In the genomic region with DNA sequence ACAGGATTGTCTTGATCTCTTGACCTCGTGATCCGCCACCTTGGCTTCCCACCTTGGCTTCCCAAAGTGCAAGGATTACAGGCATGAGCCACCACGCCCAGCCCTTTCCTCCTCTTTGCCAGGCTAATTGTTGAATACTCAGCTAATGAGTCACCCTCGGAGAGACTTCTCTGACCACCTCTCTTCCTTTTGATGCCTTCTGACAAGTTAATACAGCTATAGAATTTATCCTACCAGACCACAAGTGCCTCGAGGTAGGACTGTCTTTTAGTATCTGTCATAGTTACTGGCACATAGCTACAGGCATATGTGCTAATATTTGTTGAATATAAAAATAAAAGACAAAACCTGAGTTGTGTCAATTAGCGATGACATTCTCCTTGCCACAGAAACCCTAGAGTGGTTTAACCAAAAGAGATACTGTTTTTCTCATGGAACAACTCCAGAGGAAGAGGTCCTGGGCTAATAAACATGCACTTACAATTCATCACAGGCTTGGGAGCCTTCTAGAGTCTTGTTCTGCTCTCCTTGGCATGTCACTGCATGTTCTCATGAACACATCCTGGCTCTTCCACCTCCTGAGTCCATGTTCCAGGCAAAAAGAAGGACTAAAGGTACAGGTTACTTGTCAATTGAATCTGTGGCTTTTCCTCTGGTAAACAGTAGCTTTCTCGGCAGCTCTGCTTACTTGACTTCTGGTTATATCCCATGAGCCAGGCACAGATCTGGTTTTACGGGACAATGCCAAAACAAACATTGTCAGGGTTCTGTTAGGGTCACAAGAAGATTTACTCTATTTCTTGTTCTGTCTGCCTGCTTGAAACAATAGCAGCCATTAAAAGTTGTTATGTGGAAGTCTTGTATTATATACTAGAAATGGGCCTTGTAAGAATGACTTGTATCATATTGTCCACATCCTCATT, we compare ENCODE assay signal across 14 cellular contexts.
DNase-seq lines count a peak whose midpoint lies in the region; ATAC-seq, FAIRE-seq and TF ChIP-seq lines count a peak whose summit lies in the region.
"Had no signal": no experiment of that assay in that cellular context is flagged by ENCODE, and none has a peak within 500 bp of the region (broad histone marks: within the 10 kb centered on the region; RNA-seq: fewer than 3 reads in every experiment).

No MANE protein-coding gene starts in this region.

- H3K27me3 Mint-ChIP-seq in WTC11 (ENCODE audit: low read depth): no peaks in the 10 kb centered on the region

- H4K20me1 ChIP-seq in mammary epithelial cell (ENCODE audit: insufficient read depth, low read length) (no peaks in the 10 kb centered on the region), HepG2 (ENCODE audit: insufficient read depth, low read length) (no peaks in the 10 kb centered on the region)

- POLR2A ChIA-PET in HepG2 (lab: Yijun Ruan, JAX) (no interaction called here), WTC11 (lab: Charles Lee) (no interaction called here)

- dilution Hi-C loops in mammary epithelial cell (cut with HindIII; ENCODE audit: low sequenced_read_pairs): loop anchor here (25.0 kb wide), 1 partner anchor 310 kb away; no protein-coding TSS in a partner anchor

- H3K36me3 ChIP-seq in left ventricle myocardium inferior (no peaks in the 10 kb centered on the region), heart right ventricle (no peaks in the 10 kb centered on the region), mammary epithelial cell (ENCODE audit: insufficient read depth, low read length) (no peaks in the 10 kb centered on the region), HepG2 (replicated peaks in 1 of 2; ENCODE audit: control insufficient read depth in 1 of 2, insufficient read depth in 2 of 2, low read length in 2 of 2) (no peaks in the 10 kb centered on the region), uterus (no peaks in the 10 kb centered on the region)
- H3K36me3 ChIP-seq: tibial artery had no signal

- H3K79me2 ChIP-seq in mammary epithelial cell (ENCODE audit: insufficient read depth, low read length): peaks cover 6% of the 10 kb centered on the region
- no peaks in the 10 kb centered on the region for H3K79me2 ChIP-seq in HepG2 (ENCODE audit: insufficient read depth, low read length)

- no peak for TF ChIP-seq CTCF in left ventricle myocardium inferior (IDR thresholded peaks at IDR 0.05; ENCODE audit: borderline replicate concordance)
- no peak for TF ChIP-seq CTCF in heart right ventricle (IDR thresholded peaks at IDR 0.05)
- no peak for TF ChIP-seq CTCF in mammary epithelial cell (conservative IDR thresholded peaks at IDR 0.05 in 1 of 2, IDR thresholded peaks at IDR 0.05 in 1 of 2; ENCODE audit: extremely low read depth in 1 of 2, insufficient read depth in 1 of 2, low read depth in 1 of 2, low read length in 2 of 2)
- TF ChIP-seq CTCF in HepG2 (CRISPR knock-in tag; IDR thresholded peaks at IDR 0.05): no peak
- TF ChIP-seq CTCF in uterus (IDR thresholded peaks at IDR 0.05): no peak
- TF ChIP-seq CTCF in WTC11 (IDR thresholded peaks at IDR 0.05): no peak

- in situ Hi-C loops in mammary epithelial cell (cut with MboI; ENCODE audit: low sequenced_read_pairs in 2 of 2) (loop anchor here in 1 of 2 donors (5.0 to 10.0 kb wide), 3 partner anchors 207 to 357 kb away; no protein-coding TSS in a partner anchor), HepG2 (cut with HindIII; ENCODE audit: extremely low pct_ligation_motif_present, low pct_unique_long_range_greater_than_20kb) (loop anchor here (5.0 kb wide), 3 partner anchors 215 to 355 kb away; no protein-coding TSS in a partner anchor)

- CTCF ChIA-PET in mammary epithelial cell (lab: Charles Lee; ENCODE audit: low non-redundant PET): interaction anchor here (0.5 to 0.6 kb wide), 2 partner anchors 128 to 245 kb away, joined by 4 to 5 read pairs; no protein-coding TSS in a partner anchor
- CTCF ChIA-PET in HepG2 (lab: Yijun Ruan, JAX; ENCODE audit: low intra/inter-chr PET ratio, low total read pairs): interaction anchor here (1.4 to 3.0 kb wide), 3 partner anchors 204 to 354 kb away, joined by 6 to 18 read pairs (median 13); no protein-coding TSS in a partner anchor
- CTCF ChIA-PET in WTC11 (lab: Charles Lee): interaction anchor here (0.7 to 1.1 kb wide), 2 partner anchors 13 to 61 kb away, joined by 3 to 4 read pairs; no protein-coding TSS in a partner anchor

- peaks cover 62% of the 10 kb centered on the region for H3K4me1 ChIP-seq in left ventricle myocardium inferior
- H3K4me1 ChIP-seq in heart right ventricle: peaks cover 7 to 63% (median 37%) of the 10 kb centered on the region in 9 donors
- H3K4me1 ChIP-seq in mammary epithelial cell (ENCODE audit: insufficient read depth, low read length): peaks cover 57% of the 10 kb centered on the region
- peaks cover 49% of the 10 kb centered on the region for H3K4me1 ChIP-seq in HepG2 (ENCODE audit: insufficient read depth, low read length)
- H3K4me1 ChIP-seq in uterus: no peaks in the 10 kb centered on the region

- WGBS in heart right ventricle, 2 donors: 66 to 75% methylated on average over 8 of the region's 8 CpGs
- WGBS in mammary epithelial cell (ENCODE audit: low coverage, missing lambda C conversion rate): 5% methylated on average over 8 of the region's 8 CpGs
- WGBS in HepG2 (ENCODE audit: low lambda C conversion rate): 29% methylated on average over 8 of the region's 8 CpGs

- no peaks in the 10 kb centered on the region for H3K9me3 Mint-ChIP-seq in WTC11
- H3K9me3 Mint-ChIP-seq: activated naive CD8-positive, alpha-beta T cell treated with anti-CD3 and anti-CD28 coated beads, Interleukin-2, amount 10 ng/mL, durations not matched to agents 7 days and 5 days; T-cell had no signal

- ATAC-seq in heart right ventricle (no peak), HepG2 (no peak), WTC11 (no peak)
- ATAC-seq: T-cell had no signal

- H3K36me3 Mint-ChIP-seq in WTC11: no peaks in the 10 kb centered on the region
- H3K36me3 Mint-ChIP-seq: activated naive CD8-positive, alpha-beta T cell treated with anti-CD3 and anti-CD28 coated beads, Interleukin-2, amount 10 ng/mL, durations not matched to agents 7 days and 5 days; T-cell had no signal

- no peak for TF ChIP-seq RAD21 in HepG2 (CRISPR knock-in tag; IDR thresholded peaks at IDR 0.05)

- H3K9me3 ChIP-seq in left ventricle myocardium inferior (replicated peaks): no peaks in the 10 kb centered on the region
- H3K9me3 ChIP-seq in heart right ventricle: no peaks in the 10 kb centered on the region
- H3K9me3 ChIP-seq in mammary epithelial cell (replicated peaks; ENCODE audit: insufficient read depth, low read length): no peaks in the 10 kb centered on the region
- H3K9me3 ChIP-seq in HepG2 (ENCODE audit: low read length): no peaks in the 10 kb centered on the region
- no peaks in the 10 kb centered on the region for H3K9me3 ChIP-seq in uterus
- H3K9me3 ChIP-seq: tibial artery had no signal

- TF ChIP-seq POLR2A in HepG2 (IDR thresholded peaks at IDR 0.05; ENCODE audit: insufficient read depth in 1 of 2, low read depth in 2 of 2, low read length in 2 of 2) (no peak), uterus (IDR thresholded peaks at IDR 0.05) (no peak)

- TF ChIP-seq EP300 in HepG2 (IDR thresholded peaks at IDR 0.05; ENCODE audit: low read depth in 2 of 2, low read length in 2 of 2): no peak
- no peak for TF ChIP-seq EP300 in HepG2 (CRISPR knock-in tag; IDR thresholded peaks at IDR 0.05; ENCODE audit: borderline replicate concordance)

- H3K4me2 ChIP-seq in mammary epithelial cell (ENCODE audit: insufficient read depth, low read depth, low read length) (peak overlapping the region; percentile 85), HepG2 (ENCODE audit: low read depth, low read length) (no peak overlapping the region)

- H3K4me1 Mint-ChIP-seq in WTC11: peaks cover 17% of the 10 kb centered on the region
- H3K4me1 Mint-ChIP-seq: activated naive CD8-positive, alpha-beta T cell treated with anti-CD3 and anti-CD28 coated beads, Interleukin-2, amount 10 ng/mL, durations not matched to agents 7 days and 5 days; T-cell had no signal

- no peak overlapping the region for H3K4me3 ChIP-seq in left ventricle myocardium inferior
- H3K4me3 ChIP-seq in heart right ventricle: no peak overlapping the region
- H3K4me3 ChIP-seq in mammary epithelial cell (replicated peaks in 1 of 3; ENCODE audit: insufficient read depth in 1 of 3, low read depth in 2 of 3, low read length in 3 of 3): peak overlapping the region; percentile 12 to 42 (median 28)
- H3K4me3 ChIP-seq in HepG2 (replicated peaks in 1 of 3; ENCODE audit: insufficient read depth in 1 of 3, low read depth in 2 of 3, low read length in 3 of 3): no peak overlapping the region
- no peak overlapping the region for H3K4me3 ChIP-seq in uterus
- H3K4me3 ChIP-seq: tibial artery had no signal

- H3K27ac Mint-ChIP-seq in WTC11: no peak overlapping the region
- H3K27ac Mint-ChIP-seq: activated naive CD8-positive, alpha-beta T cell treated with anti-CD3 and anti-CD28 coated beads, Interleukin-2, amount 10 ng/mL, durations not matched to agents 7 days and 5 days; progenitor cell of endocrine pancreas; T-cell had no signal

- DNase-seq in left ventricle myocardium inferior (no peak), heart right ventricle (no peak), mammary epithelial cell (peak; percentile 98), HepG2 (ENCODE audit: low spot score) (no peak), uterus (no peak), AG20443 (ENCODE audit: low spot score) (no peak), WTC11 (ENCODE audit: low spot score) (no peak), GM19240 (ENCODE audit: insufficient read length, low spot score) (no peak)
- DNase-seq: activated naive CD8-positive, alpha-beta T cell treated with anti-CD3 and anti-CD28 coated beads, Interleukin-2, amount 10 ng/mL, durations not matched to agents 7 days and 5 days; left cardiac atrium; T-cell had no signal

- intact Hi-C loops in left ventricle myocardium inferior (cut with micrococcal nuclease): loop anchor here (5.0 to 10.0 kb wide), 2 partner anchors 285 to 357 kb away; no protein-coding TSS in a partner anchor
- intact Hi-C loops in heart right ventricle (cut with DNase I): loop anchor here (1.0 to 10.0 kb wide), 17 partner anchors 100 to 707 kb away; a partner anchor contains a TSS
- intact Hi-C loops in mammary epithelial cell (cut with micrococcal nuclease): loop anchor here (1.0 to 5.0 kb wide), 9 partner anchors 24 to 354 kb away; no protein-coding TSS in a partner anchor
- intact Hi-C loops in HepG2 (cut with micrococcal nuclease; ENCODE audit: unreplicated experiment): loop anchor here (1.0 to 10.0 kb wide), 4 partner anchors 127 to 355 kb away; no protein-coding TSS in a partner anchor
- intact Hi-C loops in uterus (cut with DNase I; ENCODE audit: low total_unique reads): loop anchor here (10.0 kb wide), 3 partner anchors 63 to 707 kb away; no protein-coding TSS in a partner anchor

- BruUV-seq in mammary epithelial cell (replicated peaks; lab: Mats Ljungman, UMichigan): TSS peak; percentile 59
- no TSS peak for BruUV-seq in HepG2 (replicated peaks; lab: Mats Ljungman, UMichigan)

- H2AFZ ChIP-seq in mammary epithelial cell (ENCODE audit: low read depth, low read length): no peak overlapping the region
- no peak overlapping the region for H2AFZ ChIP-seq in HepG2 (ENCODE audit: low read length)

- no peak for FAIRE-seq in HepG2 (lab: Jason Lieb, UNC)

- H3K4me3 Mint-ChIP-seq in WTC11: no peak overlapping the region
- H3K4me3 Mint-ChIP-seq: activated naive CD8-positive, alpha-beta T cell treated with anti-CD3 and anti-CD28 coated beads, Interleukin-2, amount 10 ng/mL, durations not matched to agents 7 days and 5 days; T-cell had no signal

- peak overlapping the region; percentile 89 for H3K9ac ChIP-seq in mammary epithelial cell (ENCODE audit: insufficient read depth, low read length)
- H3K9ac ChIP-seq in HepG2 (ENCODE audit: insufficient read depth, low read depth, low read length): no peak overlapping the region

- H3K27ac ChIP-seq in left ventricle myocardium inferior (replicated peaks) (peak overlapping the region; percentile 89), heart right ventricle (peak overlapping the region in 1 of 10 donors; percentile 34), mammary epithelial cell (ENCODE audit: insufficient read depth, low read depth, low read length) (peak overlapping the region; percentile 99), HepG2 (ENCODE audit: extremely low read length, insufficient read depth, low read length) (no peak overlapping the region), uterus (peak overlapping the region in 1 of 2 donors; percentile 50)
- H3K27ac ChIP-seq: 22Rv1 had no signal

- H3K27me3 ChIP-seq in left ventricle myocardium inferior (ENCODE audit: low read depth): no peaks in the 10 kb centered on the region
- no peaks in the 10 kb centered on the region for H3K27me3 ChIP-seq in heart right ventricle
- H3K27me3 ChIP-seq in mammary epithelial cell (ENCODE audit: insufficient read depth, low read length): no peaks in the 10 kb centered on the region
- peaks cover 0 to 7% of the 10 kb centered on the region in 2 experiments; a peak in 2 of 5 replicates for H3K27me3 ChIP-seq in HepG2 (ENCODE audit: control insufficient read depth in 1 of 2, insufficient read depth in 2 of 2, low read length in 2 of 2)
- H3K27me3 ChIP-seq in uterus: no peaks in the 10 kb centered on the region
- H3K27me3 ChIP-seq: tibial artery had no signal

Comparison
In these comparisons a context has a peak if more than half of its experiments do, and no peak if none do; other contexts are left out.
1. H3K4me3 ChIP-seq: peak in mammary epithelial cell (3 of 3); none in left ventricle myocardium inferior (single experiment), heart right ventricle (0 of 10), HepG2 (0 of 3) and uterus (0 of 2).